In the genomic region with DNA sequence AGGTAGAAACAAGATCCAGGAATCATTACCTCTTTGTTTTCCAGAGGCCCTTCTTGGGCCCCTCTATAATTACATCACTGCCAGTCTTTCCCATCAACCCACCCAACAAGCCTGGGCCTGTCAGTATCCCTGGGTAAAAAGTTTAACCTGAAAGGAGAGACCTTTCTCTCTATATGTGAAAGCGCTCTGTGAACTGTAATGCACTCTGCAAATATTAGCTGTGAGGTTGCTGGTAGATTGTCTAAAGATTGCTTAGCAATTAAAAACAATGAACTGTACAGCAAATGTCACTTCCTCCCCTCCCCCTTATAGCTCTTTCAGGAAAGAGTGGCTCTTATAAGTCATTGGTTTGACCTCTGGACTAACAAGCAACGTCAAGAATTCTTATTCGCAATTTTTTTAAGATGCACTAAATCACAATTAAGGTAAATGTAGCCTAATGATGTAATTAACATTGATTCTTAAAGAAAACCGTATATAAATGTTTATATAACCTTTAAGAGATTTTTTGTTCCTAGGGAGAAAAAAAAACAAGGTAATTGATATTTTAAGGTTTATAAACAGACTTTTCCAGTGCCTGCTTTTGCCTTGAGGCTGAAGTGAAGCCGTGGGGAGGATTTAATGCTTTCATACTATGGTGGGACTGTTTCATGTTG, we compare ENCODE assay signal across 1 cellular context.
TF ChIP-seq lines count a peak whose summit lies in the region.

No MANE protein-coding gene starts in this region.

TF ChIP-seq in HEK293, 187 proteins besides CTCF, POLR2A, EP300 and RAD21 (continued from another document and continues in another):
- TF ChIP-seq, protein P1, sequence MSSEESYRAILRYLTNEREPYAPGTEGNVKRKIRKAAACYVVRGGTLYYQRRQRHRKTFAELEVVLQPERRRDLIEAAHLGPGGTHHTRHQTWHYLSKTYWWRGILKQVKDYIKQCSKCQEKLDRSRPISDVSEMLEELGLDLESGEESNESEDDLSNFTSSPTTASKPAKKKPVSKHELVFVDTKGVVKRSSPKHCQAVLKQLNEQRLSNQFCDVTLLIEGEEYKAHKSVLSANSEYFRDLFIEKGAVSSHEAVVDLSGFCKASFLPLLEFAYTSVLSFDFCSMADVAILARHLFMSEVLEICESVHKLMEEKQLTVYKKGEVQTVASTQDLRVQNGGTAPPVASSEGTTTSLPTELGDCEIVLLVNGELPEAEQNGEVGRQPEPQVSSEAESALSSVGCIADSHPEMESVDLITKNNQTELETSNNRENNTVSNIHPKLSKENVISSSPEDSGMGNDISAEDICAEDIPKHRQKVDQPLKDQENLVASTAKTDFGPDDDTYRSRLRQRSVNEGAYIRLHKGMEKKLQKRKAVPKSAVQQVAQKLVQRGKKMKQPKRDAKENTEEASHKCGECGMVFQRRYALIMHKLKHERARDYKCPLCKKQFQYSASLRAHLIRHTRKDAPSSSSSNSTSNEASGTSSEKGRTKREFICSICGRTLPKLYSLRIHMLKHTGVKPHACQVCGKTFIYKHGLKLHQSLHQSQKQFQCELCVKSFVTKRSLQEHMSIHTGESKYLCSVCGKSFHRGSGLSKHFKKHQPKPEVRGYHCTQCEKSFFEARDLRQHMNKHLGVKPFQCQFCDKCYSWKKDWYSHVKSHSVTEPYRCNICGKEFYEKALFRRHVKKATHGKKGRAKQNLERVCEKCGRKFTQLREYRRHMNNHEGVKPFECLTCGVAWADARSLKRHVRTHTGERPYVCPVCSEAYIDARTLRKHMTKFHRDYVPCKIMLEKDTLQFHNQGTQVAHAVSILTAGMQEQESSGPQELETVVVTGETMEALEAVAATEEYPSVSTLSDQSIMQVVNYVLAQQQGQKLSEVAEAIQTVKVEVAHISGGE (tag by site-specific recombination; conservative IDR thresholded peaks at IDR 0.05; ENCODE audit: low read depth): no peak
- TF ChIP-seq ZNF558 (tag by site-specific recombination; IDR thresholded peaks at IDR 0.05): 0 out of 2 replicates have a peak, but pooled peaks have one; percentile 11
- TF ChIP-seq, protein P2, sequence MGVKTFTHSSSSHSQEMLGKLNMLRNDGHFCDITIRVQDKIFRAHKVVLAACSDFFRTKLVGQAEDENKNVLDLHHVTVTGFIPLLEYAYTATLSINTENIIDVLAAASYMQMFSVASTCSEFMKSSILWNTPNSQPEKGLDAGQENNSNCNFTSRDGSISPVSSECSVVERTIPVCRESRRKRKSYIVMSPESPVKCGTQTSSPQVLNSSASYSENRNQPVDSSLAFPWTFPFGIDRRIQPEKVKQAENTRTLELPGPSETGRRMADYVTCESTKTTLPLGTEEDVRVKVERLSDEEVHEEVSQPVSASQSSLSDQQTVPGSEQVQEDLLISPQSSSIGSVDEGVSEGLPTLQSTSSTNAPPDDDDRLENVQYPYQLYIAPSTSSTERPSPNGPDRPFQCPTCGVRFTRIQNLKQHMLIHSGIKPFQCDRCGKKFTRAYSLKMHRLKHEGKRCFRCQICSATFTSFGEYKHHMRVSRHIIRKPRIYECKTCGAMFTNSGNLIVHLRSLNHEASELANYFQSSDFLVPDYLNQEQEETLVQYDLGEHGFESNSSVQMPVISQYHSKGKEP (tag by site-specific recombination; IDR thresholded peaks at IDR 0.05): peak; percentile 80
- TF ChIP-seq SALL2 (tag by site-specific recombination; IDR thresholded peaks at IDR 0.05; ENCODE audit: borderline replicate concordance): no peak
- no peak for TF ChIP-seq ZNF521 (tag by site-specific recombination; IDR thresholded peaks at IDR 0.05)
- no peak; the same call in 1 of the 2 replicates for TF ChIP-seq YY1 (tag by site-specific recombination; IDR thresholded peaks at IDR 0.05)
- TF ChIP-seq, protein P3, sequence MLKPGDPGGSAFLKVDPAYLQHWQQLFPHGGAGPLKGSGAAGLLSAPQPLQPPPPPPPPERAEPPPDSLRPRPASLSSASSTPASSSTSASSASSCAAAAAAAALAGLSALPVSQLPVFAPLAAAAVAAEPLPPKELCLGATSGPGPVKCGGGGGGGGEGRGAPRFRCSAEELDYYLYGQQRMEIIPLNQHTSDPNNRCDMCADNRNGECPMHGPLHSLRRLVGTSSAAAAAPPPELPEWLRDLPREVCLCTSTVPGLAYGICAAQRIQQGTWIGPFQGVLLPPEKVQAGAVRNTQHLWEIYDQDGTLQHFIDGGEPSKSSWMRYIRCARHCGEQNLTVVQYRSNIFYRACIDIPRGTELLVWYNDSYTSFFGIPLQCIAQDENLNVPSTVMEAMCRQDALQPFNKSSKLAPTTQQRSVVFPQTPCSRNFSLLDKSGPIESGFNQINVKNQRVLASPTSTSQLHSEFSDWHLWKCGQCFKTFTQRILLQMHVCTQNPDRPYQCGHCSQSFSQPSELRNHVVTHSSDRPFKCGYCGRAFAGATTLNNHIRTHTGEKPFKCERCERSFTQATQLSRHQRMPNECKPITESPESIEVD (tag by site-specific recombination; IDR thresholded peaks at IDR 0.05): peak; percentile 90
- TF ChIP-seq WT1 (tag by site-specific recombination; IDR thresholded peaks at IDR 0.05): peak; percentile 98
- TF ChIP-seq, protein P4, sequence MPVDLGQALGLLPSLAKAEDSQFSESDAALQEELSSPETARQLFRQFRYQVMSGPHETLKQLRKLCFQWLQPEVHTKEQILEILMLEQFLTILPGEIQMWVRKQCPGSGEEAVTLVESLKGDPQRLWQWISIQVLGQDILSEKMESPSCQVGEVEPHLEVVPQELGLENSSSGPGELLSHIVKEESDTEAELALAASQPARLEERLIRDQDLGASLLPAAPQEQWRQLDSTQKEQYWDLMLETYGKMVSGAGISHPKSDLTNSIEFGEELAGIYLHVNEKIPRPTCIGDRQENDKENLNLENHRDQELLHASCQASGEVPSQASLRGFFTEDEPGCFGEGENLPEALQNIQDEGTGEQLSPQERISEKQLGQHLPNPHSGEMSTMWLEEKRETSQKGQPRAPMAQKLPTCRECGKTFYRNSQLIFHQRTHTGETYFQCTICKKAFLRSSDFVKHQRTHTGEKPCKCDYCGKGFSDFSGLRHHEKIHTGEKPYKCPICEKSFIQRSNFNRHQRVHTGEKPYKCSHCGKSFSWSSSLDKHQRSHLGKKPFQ (tag by site-specific recombination; IDR thresholded peaks at IDR 0.05): 0 out of 2 replicates have a peak, but pooled peaks have one; percentile 23
- no peak for TF ChIP-seq YY2 (tag by site-specific recombination; IDR thresholded peaks at IDR 0.05)
- no peak for TF ChIP-seq ZNF654 (tag by site-specific recombination; IDR thresholded peaks at IDR 0.05; ENCODE audit: low read depth)
- TF ChIP-seq, protein P5, sequence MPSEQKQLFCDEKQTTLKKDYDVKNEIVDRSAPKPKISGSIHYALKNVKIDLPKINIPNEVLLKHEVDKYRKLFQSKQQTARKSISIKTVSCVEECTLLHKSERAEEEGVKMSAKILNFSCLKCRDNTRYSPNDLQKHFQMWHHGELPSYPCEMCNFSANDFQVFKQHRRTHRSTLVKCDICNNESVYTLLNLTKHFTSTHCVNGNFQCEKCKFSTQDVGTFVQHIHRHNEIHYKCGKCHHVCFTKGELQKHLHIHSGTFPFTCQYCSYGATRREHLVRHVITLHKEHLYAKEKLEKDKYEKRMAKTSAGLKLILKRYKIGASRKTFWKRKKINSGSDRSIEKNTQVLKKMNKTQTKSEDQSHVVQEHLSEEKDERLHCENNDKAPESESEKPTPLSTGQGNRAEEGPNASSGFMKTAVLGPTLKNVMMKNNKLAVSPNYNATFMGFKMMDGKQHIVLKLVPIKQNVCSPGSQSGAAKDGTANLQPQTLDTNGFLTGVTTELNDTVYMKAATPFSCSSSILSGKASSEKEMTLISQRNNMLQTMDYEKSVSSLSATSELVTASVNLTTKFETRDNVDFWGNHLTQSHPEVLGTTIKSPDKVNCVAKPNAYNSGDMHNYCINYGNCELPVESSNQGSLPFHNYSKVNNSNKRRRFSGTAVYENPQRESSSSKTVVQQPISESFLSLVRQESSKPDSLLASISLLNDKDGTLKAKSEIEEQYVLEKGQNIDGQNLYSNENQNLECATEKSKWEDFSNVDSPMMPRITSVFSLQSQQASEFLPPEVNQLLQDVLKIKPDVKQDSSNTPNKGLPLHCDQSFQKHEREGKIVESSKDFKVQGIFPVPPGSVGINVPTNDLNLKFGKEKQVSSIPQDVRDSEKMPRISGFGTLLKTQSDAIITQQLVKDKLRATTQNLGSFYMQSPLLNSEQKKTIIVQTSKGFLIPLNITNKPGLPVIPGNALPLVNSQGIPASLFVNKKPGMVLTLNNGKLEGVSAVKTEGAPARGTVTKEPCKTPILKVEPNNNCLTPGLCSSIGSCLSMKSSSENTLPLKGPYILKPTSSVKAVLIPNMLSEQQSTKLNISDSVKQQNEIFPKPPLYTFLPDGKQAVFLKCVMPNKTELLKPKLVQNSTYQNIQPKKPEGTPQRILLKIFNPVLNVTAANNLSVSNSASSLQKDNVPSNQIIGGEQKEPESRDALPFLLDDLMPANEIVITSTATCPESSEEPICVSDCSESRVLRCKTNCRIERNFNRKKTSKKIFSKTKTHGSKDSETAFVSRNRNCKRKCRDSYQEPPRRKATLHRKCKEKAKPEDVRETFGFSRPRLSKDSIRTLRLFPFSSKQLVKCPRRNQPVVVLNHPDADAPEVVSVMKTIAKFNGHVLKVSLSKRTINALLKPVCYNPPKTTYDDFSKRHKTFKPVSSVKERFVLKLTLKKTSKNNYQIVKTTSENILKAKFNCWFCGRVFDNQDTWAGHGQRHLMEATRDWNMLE (tag by site-specific recombination; conservative IDR thresholded peaks at IDR 0.05; ENCODE audit: low read depth): 0 out of 2 replicates have a peak, but pooled peaks have one; percentile 13
- 0 out of 2 replicates have a peak, but pooled peaks have one; percentile 18 for TF ChIP-seq BCL11A (tag by site-specific recombination; IDR thresholded peaks at IDR 0.05; ENCODE audit: low read depth)
- no peak for TF ChIP-seq ZNF248 (tag by site-specific recombination; IDR thresholded peaks at IDR 0.05)
- TF ChIP-seq ZNF202 (tag by site-specific recombination; IDR thresholded peaks at IDR 0.05; ENCODE audit: borderline replicate concordance): no peak
- TF ChIP-seq, protein P6, sequence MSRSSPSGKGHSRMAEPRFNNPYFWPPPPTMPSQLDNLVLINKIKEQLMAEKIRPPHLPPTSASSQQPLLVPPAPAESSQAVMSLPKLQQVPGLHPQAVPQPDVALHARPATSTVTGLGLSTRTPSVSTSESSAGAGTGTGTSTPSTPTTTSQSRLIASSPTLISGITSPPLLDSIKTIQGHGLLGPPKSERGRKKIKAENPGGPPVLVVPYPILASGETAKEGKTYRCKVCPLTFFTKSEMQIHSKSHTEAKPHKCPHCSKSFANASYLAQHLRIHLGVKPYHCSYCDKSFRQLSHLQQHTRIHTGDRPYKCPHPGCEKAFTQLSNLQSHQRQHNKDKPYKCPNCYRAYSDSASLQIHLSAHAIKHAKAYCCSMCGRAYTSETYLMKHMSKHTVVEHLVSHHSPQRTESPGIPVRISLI (tag by site-specific recombination; IDR thresholded peaks at IDR 0.05): 0 out of 2 replicates have a peak, but pooled peaks have one; percentile 14
- TF ChIP-seq, protein P7, sequence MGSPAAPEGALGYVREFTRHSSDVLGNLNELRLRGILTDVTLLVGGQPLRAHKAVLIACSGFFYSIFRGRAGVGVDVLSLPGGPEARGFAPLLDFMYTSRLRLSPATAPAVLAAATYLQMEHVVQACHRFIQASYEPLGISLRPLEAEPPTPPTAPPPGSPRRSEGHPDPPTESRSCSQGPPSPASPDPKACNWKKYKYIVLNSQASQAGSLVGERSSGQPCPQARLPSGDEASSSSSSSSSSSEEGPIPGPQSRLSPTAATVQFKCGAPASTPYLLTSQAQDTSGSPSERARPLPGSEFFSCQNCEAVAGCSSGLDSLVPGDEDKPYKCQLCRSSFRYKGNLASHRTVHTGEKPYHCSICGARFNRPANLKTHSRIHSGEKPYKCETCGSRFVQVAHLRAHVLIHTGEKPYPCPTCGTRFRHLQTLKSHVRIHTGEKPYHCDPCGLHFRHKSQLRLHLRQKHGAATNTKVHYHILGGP (tag by site-specific recombination; IDR thresholded peaks at IDR 0.05): peak; percentile 64
- TF ChIP-seq ZNF23 (tag by site-specific recombination; IDR thresholded peaks at IDR 0.05; ENCODE audit: borderline replicate concordance): no peak
- TF ChIP-seq ZNF530 (tag by site-specific recombination; IDR thresholded peaks at IDR 0.05; ENCODE audit: low read depth): no peak
- TF ChIP-seq KLF10 (tag by site-specific recombination; IDR thresholded peaks at IDR 0.05): peak; percentile 63
- peak; percentile 87 for TF ChIP-seq OSR2 (tag by site-specific recombination; IDR thresholded peaks at IDR 0.05)
- peak; percentile 23; the same call in 1 of the 2 replicates for TF ChIP-seq ZNF24 (tag by site-specific recombination; IDR thresholded peaks at IDR 0.05)
- TF ChIP-seq, protein P8, sequence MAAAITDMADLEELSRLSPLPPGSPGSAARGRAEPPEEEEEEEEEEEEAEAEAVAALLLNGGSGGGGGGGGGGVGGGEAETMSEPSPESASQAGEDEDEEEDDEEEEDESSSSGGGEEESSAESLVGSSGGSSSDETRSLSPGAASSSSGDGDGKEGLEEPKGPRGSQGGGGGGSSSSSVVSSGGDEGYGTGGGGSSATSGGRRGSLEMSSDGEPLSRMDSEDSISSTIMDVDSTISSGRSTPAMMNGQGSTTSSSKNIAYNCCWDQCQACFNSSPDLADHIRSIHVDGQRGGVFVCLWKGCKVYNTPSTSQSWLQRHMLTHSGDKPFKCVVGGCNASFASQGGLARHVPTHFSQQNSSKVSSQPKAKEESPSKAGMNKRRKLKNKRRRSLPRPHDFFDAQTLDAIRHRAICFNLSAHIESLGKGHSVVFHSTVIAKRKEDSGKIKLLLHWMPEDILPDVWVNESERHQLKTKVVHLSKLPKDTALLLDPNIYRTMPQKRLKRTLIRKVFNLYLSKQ (tag by site-specific recombination; IDR thresholded peaks at IDR 0.05; ENCODE audit: borderline replicate concordance): no peak
- no peak for TF ChIP-seq ZNF555 (tag by site-specific recombination; conservative IDR thresholded peaks at IDR 0.05)
- no peak for TF ChIP-seq EGR2 (tag by site-specific recombination; IDR thresholded peaks at IDR 0.05; ENCODE audit: low read depth)
- TF ChIP-seq ZNF544 (tag by site-specific recombination; IDR thresholded peaks at IDR 0.05): no peak
- no peak for TF ChIP-seq ZNF610 (tag by site-specific recombination; IDR thresholded peaks at IDR 0.05; ENCODE audit: borderline replicate concordance)
- TF ChIP-seq ZBTB8A (tag by site-specific recombination; IDR thresholded peaks at IDR 0.05): no peak
- no peak for TF ChIP-seq SETDB1 (IDR thresholded peaks at IDR 0.05; ENCODE audit: insufficient read length, low read length)
- 0 out of 2 replicates have a peak, but pooled peaks have one; percentile 60 for TF ChIP-seq ZNF843 (tag by site-specific recombination; IDR thresholded peaks at IDR 0.05)
- no peak for TF ChIP-seq ZFP37 (tag by site-specific recombination; IDR thresholded peaks at IDR 0.05)
- no peak for TF ChIP-seq ZNF146 (tag by site-specific recombination; IDR thresholded peaks at IDR 0.05)
- no peak for TF ChIP-seq ZNF155 (tag by site-specific recombination; IDR thresholded peaks at IDR 0.05)
- TF ChIP-seq ZNF341 (tag by site-specific recombination; IDR thresholded peaks at IDR 0.05; ENCODE audit: low read depth): 0 out of 2 replicates have a peak, but pooled peaks have one; percentile 16
- TF ChIP-seq ZFP69B (tag by site-specific recombination; IDR thresholded peaks at IDR 0.05): no peak
- TF ChIP-seq, protein P9, sequence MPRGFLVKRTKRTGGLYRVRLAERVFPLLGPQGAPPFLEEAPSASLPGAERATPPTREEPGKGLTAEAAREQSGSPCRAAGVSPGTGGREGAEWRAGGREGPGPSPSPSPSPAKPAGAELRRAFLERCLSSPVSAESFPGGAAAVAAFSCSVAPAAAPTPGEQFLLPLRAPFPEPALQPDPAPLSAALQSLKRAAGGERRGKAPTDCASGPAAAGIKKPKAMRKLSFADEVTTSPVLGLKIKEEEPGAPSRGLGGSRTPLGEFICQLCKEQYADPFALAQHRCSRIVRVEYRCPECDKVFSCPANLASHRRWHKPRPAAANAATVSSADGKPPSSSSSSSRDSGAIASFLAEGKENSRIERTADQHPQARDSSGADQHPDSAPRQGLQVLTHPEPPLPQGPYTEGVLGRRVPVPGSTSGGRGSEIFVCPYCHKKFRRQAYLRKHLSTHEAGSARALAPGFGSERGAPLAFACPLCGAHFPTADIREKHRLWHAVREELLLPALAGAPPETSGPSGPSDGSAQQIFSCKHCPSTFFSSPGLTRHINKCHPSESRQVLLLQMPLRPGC (tag by site-specific recombination; IDR thresholded peaks at IDR 0.05): 0 out of 2 replicates have a peak, but pooled peaks have one; percentile 39
